Comparison of ENCODE assay signal across 24 cellular contexts in genomic region chr10:13573960-13574359, GRCh38. TPM values are rescaled to one million over a fixed set of nuclear protein-coding genes. Genes with fewer than 3 reads are reported as not detected.
"Had no signal": no experiment of that assay in that cellular context is flagged by ENCODE, and none has a peak within 500 bp of the region (broad histone marks: within the 10 kb centered on the region; RNA-seq: fewer than 3 reads in every experiment).

No MANE protein-coding gene starts in this region.

- H3K4me1 ChIP-seq: Peyer's patch, SJCRH30 had no signal

- H3K27ac Mint-ChIP-seq: IgD-negative memory B cell, T-cell had no signal

- ATAC-seq: Right ventricle myocardium inferior, T-cell had no signal

- H3K4me2 ChIP-seq: PC-9 had no signal

- H3K9me3 ChIP-seq: Peyer's patch, SJCRH30 had no signal

- H2AFZ ChIP-seq: PC-9 had no signal

- H3K27ac ChIP-seq: PC-9, Peyer's patch, SJCRH30 had no signal

- H3K4me1 Mint-ChIP-seq: T-cell had no signal

- H3K4me3 Mint-ChIP-seq: IgD-negative memory B cell, T-cell had no signal

- H3K4me3 ChIP-seq: PC-9, Peyer's patch, SJCRH30 had no signal

- H3K27me3 ChIP-seq: Peyer's patch, SJCRH30 had no signal

- H3K36me3 ChIP-seq: Peyer's patch, SJCRH30 had no signal

- H3K36me3 Mint-ChIP-seq: T-cell had no signal

- DNase-seq: KBM-7; NCI-H1092; NCI-H1105 treated with DMSO at 0.1 percent for 48 hours; NCI-H1436; NCI-H187; NCI-H2029; NCI-H2081 treated with DMSO at 0.1 percent for 48 hours; NCI-H2171; NCI-H226; NCI-H446; NCI-H510A; NCI-H524 treated with DMSO at 0.1 percent for 48 hours; NCI-H69; NCI-H774; NK-92 treated with Interleukin-12 subunit alpha and Interleukin-12 subunit beta, amount 100 ng/mL, for 24 hours; PC-9; Peyer's patch; SHP77 treated with DMSO at 0.1 percent for 48 hours; SJCRH30; SW 1271; T-cell had no signal

RNA-seq across cellular contexts. Expression of gene BEND7, which starts 45.1 kb away (rescaled TPM):
- total RNA-seq: OCI-LY7 had no signal
- polyA plus RNA-seq: IgD-negative memory B cell had no signal
